ENCODE assay signal across 11 cellular contexts in genomic region chr10:97820305-97820704, GRCh38. TPM values are rescaled to one million over a fixed set of nuclear protein-coding genes. Genes with fewer than 3 reads are reported as not detected.
"Had no signal": no experiment of that assay in that cellular context is flagged by ENCODE, and none has a peak within 500 bp of the region (broad histone marks: within the 10 kb centered on the region; RNA-seq: fewer than 3 reads in every experiment).

No MANE protein-coding gene starts in this region.

- H3K9me3 Mint-ChIP-seq: H9, HFFc6 had no signal

- H3K4me3 ChIP-seq: GM23248 had no signal

- H3K27ac Mint-ChIP-seq: H9, HFFc6 had no signal

- H3K4me3 Mint-ChIP-seq: H9, HFFc6 had no signal

- DNase-seq: GM23248, H9, HCEC 1CT, HFFc6, IMR-90, KBM-7 had no signal

- H2AFZ ChIP-seq: GM23248 had no signal

- H3K27ac ChIP-seq: GM23248, HL-60, KMS-11 had no signal

- H3K4me2 ChIP-seq: KMS-11 had no signal

- FAIRE-seq: H1, H54 had no signal

RNA-seq across cellular contexts. Expression of gene GOLGA7B, which starts 29.3 kb away (rescaled TPM):
- total RNA-seq: GM23248, HFFc6, IMR-90 had no signal
- polyA plus RNA-seq: GM23248, IMR-90 had no signal

RNA-seq across cellular contexts. Expression of gene SFRP5, which starts 48.5 kb away (rescaled TPM):
- total RNA-seq: GM23248, HFFc6, HT1080, IMR-90 had no signal
- polyA plus RNA-seq: GM23248, IMR-90 had no signal
